ENCODE assay signal across 1 cellular context in the genomic region with DNA sequence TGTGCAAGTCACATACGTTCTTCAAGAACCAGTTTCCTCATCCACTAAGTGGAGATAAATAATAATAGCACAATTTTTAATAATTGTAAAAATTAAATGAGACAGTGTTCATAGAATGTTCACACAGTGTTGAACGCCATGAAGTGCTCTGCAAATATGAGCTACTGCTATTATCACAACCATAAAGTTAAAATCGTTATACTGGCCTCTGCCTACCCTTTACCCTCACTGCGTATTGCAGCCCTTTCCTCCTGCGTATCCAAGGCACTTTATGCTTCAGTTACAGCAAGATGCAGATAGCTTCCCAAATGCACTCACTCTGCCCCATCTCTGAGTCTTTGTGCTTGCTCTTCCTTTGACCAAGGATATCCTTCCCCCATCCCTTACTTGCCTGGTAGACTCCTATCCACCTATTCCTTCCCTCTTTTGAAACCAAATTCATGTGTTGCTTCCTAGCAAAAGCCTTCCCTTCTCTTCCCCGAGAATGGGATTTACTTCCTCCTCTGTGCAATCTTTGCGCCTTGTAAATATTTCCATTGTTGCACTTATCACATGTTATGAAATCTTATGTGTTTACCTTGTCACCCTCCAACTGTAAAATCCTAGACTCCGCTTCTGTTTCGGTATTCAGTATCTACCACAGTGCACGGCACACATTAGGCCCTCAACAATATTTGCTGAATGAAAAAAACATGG.
TF ChIP-seq lines count a peak whose summit lies in the region.

No MANE protein-coding gene starts in this region.

TF ChIP-seq in IMR-90, 13 proteins besides CTCF, POLR2A, EP300 and RAD21:
- TF ChIP-seq, protein P1, sequence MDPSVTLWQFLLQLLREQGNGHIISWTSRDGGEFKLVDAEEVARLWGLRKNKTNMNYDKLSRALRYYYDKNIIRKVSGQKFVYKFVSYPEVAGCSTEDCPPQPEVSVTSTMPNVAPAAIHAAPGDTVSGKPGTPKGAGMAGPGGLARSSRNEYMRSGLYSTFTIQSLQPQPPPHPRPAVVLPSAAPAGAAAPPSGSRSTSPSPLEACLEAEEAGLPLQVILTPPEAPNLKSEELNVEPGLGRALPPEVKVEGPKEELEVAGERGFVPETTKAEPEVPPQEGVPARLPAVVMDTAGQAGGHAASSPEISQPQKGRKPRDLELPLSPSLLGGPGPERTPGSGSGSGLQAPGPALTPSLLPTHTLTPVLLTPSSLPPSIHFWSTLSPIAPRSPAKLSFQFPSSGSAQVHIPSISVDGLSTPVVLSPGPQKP (IDR thresholded peaks at IDR 0.05; ENCODE audit: borderline replicate concordance, low read depth, low read length), result no peak
- TF ChIP-seq CHD1 (IDR thresholded peaks at IDR 0.05; ENCODE audit: low read depth, low read length), result no peak
- TF ChIP-seq RFX5 (IDR thresholded peaks at IDR 0.05; ENCODE audit: low read depth, low read length), result no peak
- TF ChIP-seq NFE2L2 (IDR thresholded peaks at IDR 0.05; ENCODE audit: low read depth, low read length), result no peak
- TF ChIP-seq, protein P2, sequence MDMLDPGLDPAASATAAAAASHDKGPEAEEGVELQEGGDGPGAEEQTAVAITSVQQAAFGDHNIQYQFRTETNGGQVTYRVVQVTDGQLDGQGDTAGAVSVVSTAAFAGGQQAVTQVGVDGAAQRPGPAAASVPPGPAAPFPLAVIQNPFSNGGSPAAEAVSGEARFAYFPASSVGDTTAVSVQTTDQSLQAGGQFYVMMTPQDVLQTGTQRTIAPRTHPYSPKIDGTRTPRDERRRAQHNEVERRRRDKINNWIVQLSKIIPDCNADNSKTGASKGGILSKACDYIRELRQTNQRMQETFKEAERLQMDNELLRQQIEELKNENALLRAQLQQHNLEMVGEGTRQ (IDR thresholded peaks at IDR 0.05; ENCODE audit: low read depth, low read length), result no peak
